In genomic region chr1:25131794-25132193, GRCh38 we compare ENCODE assay signal across 20 cellular contexts.
"Had no signal": no experiment of that assay in that cellular context is flagged by ENCODE, and none has a peak within 500 bp of the region (broad histone marks: within the 10 kb centered on the region; RNA-seq: fewer than 3 reads in every experiment).

No MANE protein-coding gene starts in this region.

- H3K9me3 ChIP-seq: upper lobe of left lung had no signal

- H3K36me3 ChIP-seq: brain microvascular endothelial cell, upper lobe of left lung had no signal

- H3K27me3 ChIP-seq: brain microvascular endothelial cell, upper lobe of left lung had no signal

- ATAC-seq: activated CD8-positive, alpha-beta T cell treated with anti-CD3 and anti-CD28 coated beads, Interleukin-2, amount 10 ng/mL, durations not matched to agents 7 days and 5 days; effector memory CD8-positive, alpha-beta T cell; natural killer cell; right cardiac atrium had no signal

- H3K27ac ChIP-seq: brain microvascular endothelial cell, skin epidermis, upper lobe of left lung had no signal

- H3K4me1 ChIP-seq: upper lobe of left lung had no signal

- DNase-seq: activated CD4-positive, alpha-beta T cell treated with anti-CD3 and anti-CD28 coated beads, Interleukin-2, amount 10 ng/mL, durations not matched to agents 24 days and 14 days; activated CD4-positive, CD25-positive, alpha-beta regulatory T cell; activated CD8-positive, alpha-beta T cell treated with anti-CD3 and anti-CD28 coated beads, Interleukin-2, amount 10 ng/mL, durations not matched to agents 7 days and 5 days; activated naive CD4-positive, alpha-beta T cell; activated T-cell treated with anti-CD3 and anti-CD28 coated beads for 4 hours; anterior cingulate cortex; brain microvascular endothelial cell; dermis blood vessel endothelial cell; effector memory CD8-positive, alpha-beta T cell; foreskin melanocyte; kidney glomerular epithelial cell; mesendoderm; natural killer cell; posterior cingulate gyrus; right cardiac atrium; stimulated activated CD4-positive, alpha-beta T cell treated with anti-CD3 and anti-CD28 coated beads, Interleukin-15, amount 100 ng/mL, for 24 hours; stimulated activated CD4-positive, alpha-beta T cell treated with anti-CD3 and anti-CD28 coated beads, Interleukin-4, amount 100 ng/mL, for 24 hours; stimulated activated naive CD4-positive, alpha-beta T cell treated with Interleukin-2 at 50 U/mL for 16 hours; upper lobe of left lung had no signal

- H3K4me3 ChIP-seq: skin epidermis, upper lobe of left lung had no signal
